In the genomic region with DNA sequence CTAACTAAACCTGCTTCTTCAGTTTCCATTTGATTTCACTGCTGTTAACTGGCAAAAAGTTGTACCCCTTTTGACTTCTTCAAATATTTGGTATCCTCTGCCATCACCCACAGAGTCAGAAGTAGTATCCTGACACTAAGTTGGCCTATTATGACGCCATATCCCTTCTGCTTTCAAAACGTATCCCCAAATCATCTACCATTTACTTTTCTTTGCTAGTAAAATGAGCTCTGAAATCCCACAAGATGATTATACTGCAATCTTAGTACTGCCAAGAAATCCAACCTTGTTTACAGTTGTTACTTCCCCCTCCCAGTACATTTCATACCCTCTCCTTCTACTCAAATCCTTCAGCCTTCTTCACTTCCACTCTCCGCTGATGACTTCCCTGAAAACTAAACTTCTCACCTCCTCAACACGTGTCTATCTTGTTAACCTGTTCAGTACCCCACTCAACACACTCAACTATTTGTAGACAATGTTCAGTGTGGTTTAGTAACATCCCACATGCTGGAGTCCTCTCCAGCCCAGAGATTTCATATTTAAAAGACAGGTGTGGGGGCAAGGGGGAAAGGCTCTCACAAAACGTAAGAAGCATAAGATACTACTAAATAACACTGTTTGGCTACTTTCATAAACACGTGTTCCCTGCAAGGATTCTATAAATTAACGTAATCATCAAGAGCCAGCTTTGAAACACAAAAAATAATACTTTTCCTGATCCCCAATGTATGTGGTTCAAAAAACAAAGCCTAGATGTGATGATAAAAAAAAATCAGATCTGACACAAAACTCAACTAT, we compare ENCODE assay signal across 8 cellular contexts. TPM values are rescaled to one million over a fixed set of nuclear protein-coding genes. Genes with fewer than 3 reads are reported as not detected.
DNase-seq lines count a peak whose midpoint lies in the region; ATAC-seq and TF ChIP-seq lines count a peak whose summit lies in the region.

No MANE protein-coding gene starts in this region.

- peaks cover 0 to 33% of the 10 kb centered on the region in 2 donors for H3K36me3 ChIP-seq in gastroesophageal sphincter
- peaks cover 0 to 24% (median 4%) of the 10 kb centered on the region in 4 donors for H3K36me3 ChIP-seq in sigmoid colon

- H3K36me3 Mint-ChIP-seq in T-cell = peaks cover 32% of the 10 kb centered on the region

- H3K27ac ChIP-seq in gastroesophageal sphincter (peak overlapping the region; percentile 91 to 96 (median 94)), sigmoid colon (peak overlapping the region; percentile 87 to 91 (median 88))

- no peak for ATAC-seq in T-cell (replicated peaks in 1 of 4)
- ATAC-seq in gastroesophageal sphincter = no peak

- CTCF ChIA-PET in T-cell (lab: Charles Lee) = interaction anchor here (0.5 to 1.0 kb wide), 4 partner anchors 9 to 385 kb away, joined by 3 to 4 read pairs (median 3); no protein-coding TSS in a partner anchor

- no peak for TF ChIP-seq CTCF in gastroesophageal sphincter (IDR thresholded peaks at IDR 0.05)
- TF ChIP-seq CTCF in sigmoid colon (IDR thresholded peaks at IDR 0.05) = no peak

- H3K27me3 ChIP-seq in gastroesophageal sphincter (no peaks in the 10 kb centered on the region), sigmoid colon (no peaks in the 10 kb centered on the region)

- intact Hi-C loops in sigmoid colon (cut with DNase I) = loop anchor here (10.0 kb wide), 1 partner anchor 329 kb away; a partner anchor contains a TSS

- no peaks in the 10 kb centered on the region for H3K27me3 Mint-ChIP-seq in T-cell

- POLR2A ChIA-PET in T-cell (lab: Charles Lee) = interaction anchor here in 1 of 2 donors (0.7 kb wide), 1 partner anchor 10 kb away, joined by 4 read pairs; no protein-coding TSS in a partner anchor

- H3K9me3 Mint-ChIP-seq in T-cell = no peaks in the 10 kb centered on the region

- TF ChIP-seq EP300 in gastroesophageal sphincter (IDR thresholded peaks at IDR 0.05) (no peak), sigmoid colon (IDR thresholded peaks at IDR 0.05) (no peak)

- peak overlapping the region; percentile 63 to 96 for H3K27ac Mint-ChIP-seq in T-cell

- H3K4me1 Mint-ChIP-seq in T-cell = peaks cover 52 to 55% (median 53%) of the 10 kb centered on the region in 3 donors

- H3K4me1 ChIP-seq in gastroesophageal sphincter (peaks cover 3 to 54% (median 5%) of the 10 kb centered on the region in 3 donors), sigmoid colon (peaks cover 0 to 46% (median 20%) of the 10 kb centered on the region in 4 donors)

- TF ChIP-seq POLR2A in gastroesophageal sphincter (IDR thresholded peaks at IDR 0.05) = no peak
- no peak for TF ChIP-seq POLR2A in sigmoid colon (IDR thresholded peaks at IDR 0.05)

- DNase-seq in SIG-M5 treated with dmso at 0.1 percent for 504 hours (lab: John Stamatoyannopoulos, UW; ENCODE audit: unreplicated experiment) = peak; percentile 39
- no peak for DNase-seq in SIG-M5 (lab: John Stamatoyannopoulos, UW)
- no peak for DNase-seq in T-cell
- no peak for DNase-seq in sigmoid colon
- DNase-seq in HuH-7.5 (ENCODE audit: low spot score) = no peak
- no peak for DNase-seq in cerebellar cortex (ENCODE audit: low spot score)
- DNase-seq in A172 (ENCODE audit: low spot score) = no peak

- H3K4me3 ChIP-seq in gastroesophageal sphincter (peak overlapping the region; percentile 89 to 91), sigmoid colon (peak overlapping the region; percentile 58 to 85 (median 73))

- no peaks in the 10 kb centered on the region for H3K9me3 ChIP-seq in gastroesophageal sphincter
- H3K9me3 ChIP-seq in sigmoid colon = no peaks in the 10 kb centered on the region

- 1 to 9% methylated on average over 7 of the region's 7 CpGs for WGBS in gastroesophageal sphincter (ENCODE audit: low coverage in 1 of 2), 2 donors
- WGBS in sigmoid colon, 2 donors = 1 to 11% methylated on average over 7 of the region's 7 CpGs

- H3K4me3 Mint-ChIP-seq in T-cell = peak overlapping the region; percentile 84 to 95 (median 92)

RNA-seq across cellular contexts. Expression of a gene that starts 1.3 kb away (rescaled TPM):
- total RNA-seq in T-cell = 10 to 100 TPM; 17.6 to 47.2 (median 21.2) TPM
- 10 to 100 TPM; 14.6 to 27.6 (median 21.4) TPM for total RNA-seq in gastroesophageal sphincter
- total RNA-seq in sigmoid colon = 10 to 100 TPM; 26.9 to 27.5 (median 27.2) TPM
- 1 to 10 TPM; 4.6 to 5.6 (median 4.8) TPM for polyA plus RNA-seq in sigmoid colon
- 10.1 and 11.1 TPM in 2 replicates for total RNA-seq in A172 (2014; rRNA removed; shearing (Covaris generic))
